In genomic region chr4:81196126-81196650, GRCh38 we compare ENCODE assay signal across 20 cellular contexts. TPM values are rescaled to one million over a fixed set of nuclear protein-coding genes. Genes with fewer than 3 reads are reported as not detected.
"Had no signal": no experiment of that assay in that cellular context is flagged by ENCODE, and none has a peak within 500 bp of the region (broad histone marks: within the 10 kb centered on the region; RNA-seq: fewer than 3 reads in every experiment).

No MANE protein-coding gene starts in this region.

- H3K79me2 ChIP-seq: parathyroid adenoma had no signal

- FAIRE-seq: endothelial cell of umbilical vein had no signal

- H3K4me1 ChIP-seq: parathyroid adenoma, testis, tibial nerve, upper lobe of right lung, vagina had no signal

- DNase-seq: effector CD4-positive, alpha-beta T cell; endodermal cell; naive B cell; sigmoid colon; stimulated activated CD4-positive, alpha-beta T cell treated with anti-CD3 and anti-CD28 coated beads, Interleukin-2, amount 100 ng/mL, for 24 hours; stimulated activated CD4-positive, alpha-beta T cell treated with anti-CD3 and anti-CD28 coated beads, Interleukin-4, amount 100 ng/mL, for 4 hours; stimulated activated naive B cell treated with anti-CD40 and anti-IgM and Interleukin-4, amounts not matched to agents 10 μg/mL and 1 μg/mL and 100 μg/mL, for 72 hours; stimulated activated naive CD8-positive, alpha-beta T cell treated with anti-CD3 and anti-CD28 coated beads, Interleukin-15, amount 100 ng/mL, for 72 hours; testis; upper lobe of right lung had no signal

- ATAC-seq: esophagus mucosa; left lobe of liver; stimulated activated naive B cell treated with anti-CD40 and anti-IgM and Interleukin-4, amounts not matched to agents 10 μg/mL and 1 μg/mL and 100 μg/mL, for 72 hours; stimulated activated naive CD8-positive, alpha-beta T cell treated with anti-CD3 and anti-CD28 coated beads, Interleukin-15, amount 100 ng/mL, for 72 hours; upper lobe of right lung had no signal

- H3K9ac ChIP-seq: parathyroid adenoma had no signal

- H3K4me3 ChIP-seq: coronary artery, sigmoid colon, skin epidermis, testis, tibial nerve, upper lobe of right lung, vagina had no signal

- H3K9me3 ChIP-seq: sigmoid colon, testis, tibial nerve, upper lobe of right lung, vagina had no signal

- H2AFZ ChIP-seq: parathyroid adenoma had no signal

- H3K36me3 ChIP-seq: sigmoid colon, tibial nerve, upper lobe of right lung, vagina had no signal

- H3K27ac ChIP-seq: coronary artery, parathyroid adenoma, skin epidermis, testis, tibial nerve, upper lobe of right lung, vagina had no signal

- H3K27me3 ChIP-seq: sigmoid colon, testis, tibial nerve, upper lobe of right lung, vagina had no signal

RNA-seq across cellular contexts. Expression of gene PRKG2, which starts 18.8 kb away (rescaled TPM):
- total RNA-seq: chondrocyte, endothelial cell of umbilical vein, left lobe of liver, pulmonary artery endothelial cell had no signal
- polyA plus RNA-seq: endothelial cell of umbilical vein had no signal
